14 cellular contexts compared by ENCODE assay signal in the genomic region with DNA sequence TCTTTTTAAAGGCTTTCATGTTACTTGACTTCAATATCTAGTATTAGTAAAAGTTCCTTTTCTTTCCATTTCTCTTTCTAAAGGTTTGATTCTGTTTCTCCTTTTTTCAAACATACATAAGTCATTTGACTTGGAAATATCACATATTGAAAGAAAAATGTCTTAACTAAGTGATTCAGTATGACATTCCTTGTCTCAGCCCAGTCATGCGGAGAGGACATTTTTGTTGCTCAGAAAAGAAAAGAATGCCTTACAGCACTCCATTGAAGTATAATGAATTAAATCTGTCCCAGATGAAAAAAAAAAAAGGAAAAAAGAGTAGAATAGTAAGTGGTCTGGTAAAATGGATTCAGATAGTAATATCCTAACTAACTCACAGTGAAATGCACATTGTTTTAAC.
"Had no signal": no experiment of that assay in that cellular context is flagged by ENCODE, and none has a peak within 500 bp of the region (broad histone marks: within the 10 kb centered on the region; RNA-seq: fewer than 3 reads in every experiment).

No MANE protein-coding gene starts in this region.

- H3K4me3 ChIP-seq: dorsolateral prefrontal cortex, right lobe of liver had no signal

- H3K36me3 ChIP-seq: neutrophil, right lobe of liver had no signal

- H3K4me1 ChIP-seq: right lobe of liver had no signal

- H3K27ac ChIP-seq: neutrophil, right lobe of liver, VCaP had no signal

- ATAC-seq: activated CD8-positive, alpha-beta T cell treated with anti-CD3 and anti-CD28 coated beads for 36 hours; activated T-cell treated with anti-CD3 and anti-CD28 coated beads, Interleukin-2, amount 50 U/mL, for 4 hours; left colon; right lobe of liver; SK-N-SH treated with all-trans-retinoic acid at 6 μM for 48 hours; stimulated activated naive CD8-positive, alpha-beta T cell treated with anti-CD3 and anti-CD28 coated beads, Interleukin-15, Interleukin-2, amounts not matched to agents 100 U/mL and 50 U/mL, for 24 hours had no signal

- H3K9me3 ChIP-seq: neutrophil had no signal

- DNase-seq: activated CD4-positive, alpha-beta T cell treated with anti-CD3 and anti-CD28 coated beads for 1 hour; activated CD8-positive, alpha-beta T cell treated with anti-CD3 and anti-CD28 coated beads for 36 hours; activated effector memory CD4-positive, alpha-beta T cell treated with Interleukin-2 at 50 U/mL for 16 hours; activated T-cell treated with anti-CD3 and anti-CD28 coated beads, Interleukin-2, amount 50 U/mL, for 4 hours; cerebellar nuclear complex; dorsolateral prefrontal cortex; left colon; naive B cell; right lobe of liver; stimulated activated naive CD8-positive, alpha-beta T cell treated with anti-CD3 and anti-CD28 coated beads, Interleukin-15, Interleukin-2, amounts not matched to agents 100 U/mL and 50 U/mL, for 24 hours; trophoblast cell had no signal

- H3K27me3 ChIP-seq: dorsolateral prefrontal cortex, neutrophil, right lobe of liver had no signal
